22 cellular contexts compared by ENCODE assay signal in the genomic region with DNA sequence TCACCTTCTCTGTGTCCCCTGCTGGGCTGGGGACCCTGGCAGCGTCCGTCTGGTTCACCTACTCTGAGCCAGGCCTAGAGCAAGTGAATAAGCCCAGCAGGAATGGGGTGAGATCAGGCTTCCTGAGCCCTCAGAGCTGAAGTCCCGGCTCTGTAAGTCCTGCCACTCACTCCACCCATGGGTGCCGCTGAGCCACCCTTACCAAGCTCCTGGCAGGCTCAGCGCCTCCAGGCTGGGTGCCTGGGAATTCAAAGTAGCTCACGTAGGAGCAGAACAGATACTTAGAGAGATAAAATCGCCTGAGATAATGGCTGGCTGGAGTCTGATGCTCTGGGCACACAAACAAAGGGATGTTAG. TPM values are rescaled to one million over a fixed set of nuclear protein-coding genes. Genes with fewer than 3 reads are reported as not detected.
DNase-seq lines count a peak whose midpoint lies in the region; ATAC-seq and TF ChIP-seq lines count a peak whose summit lies in the region.
"Had no signal": no experiment of that assay in that cellular context is flagged by ENCODE, and none has a peak within 500 bp of the region (broad histone marks: within the 10 kb centered on the region; RNA-seq: fewer than 3 reads in every experiment).

No MANE protein-coding gene starts in this region.

- no peak overlapping the region for H3K4me3 Mint-ChIP-seq in activated T-cell treated with anti-CD3 and anti-CD28 coated beads, Interleukin-2, amount 50 U/mL, for 72 hours
- H3K4me3 Mint-ChIP-seq: CD4-positive, CD25-positive, alpha-beta regulatory T cell had no signal

- ATAC-seq in activated T-cell treated with anti-CD3 and anti-CD28 coated beads, Interleukin-2, amount 50 U/mL, for 72 hours (replicated peaks in 1 of 2): no peak
- ATAC-seq in sciatic nerve: no peak

- no peak for TF ChIP-seq POLR2A in esophagus squamous epithelium (IDR thresholded peaks at IDR 0.05)

- H2AFZ ChIP-seq in Karpas-422 (ENCODE audit: low read length): no peak overlapping the region
- H2AFZ ChIP-seq: parathyroid adenoma had no signal

- no peaks in the 10 kb centered on the region for H3K79me2 ChIP-seq in Karpas-422 (ENCODE audit: low read length)

- H3K9me3 ChIP-seq in esophagus squamous epithelium (no peaks in the 10 kb centered on the region), Karpas-422 (ENCODE audit: low read length) (no peaks in the 10 kb centered on the region)
- H3K9me3 ChIP-seq: colonic mucosa, mucosa of descending colon, SJSA1, vagina had no signal

- H3K9me2 ChIP-seq in Karpas-422 (replicated peaks; ENCODE audit: insufficient read depth, low read length): no peaks in the 10 kb centered on the region

- intact Hi-C loops in esophagus squamous epithelium (cut with DNase I): no loop called here
- intact Hi-C loops in sciatic nerve (cut with DNase I): no loop called here

- H3K4me1 ChIP-seq in esophagus squamous epithelium (peaks cover 10 to 66% (median 12%) of the 10 kb centered on the region in 3 donors), Karpas-422 (ENCODE audit: low read length) (peaks cover 11% of the 10 kb centered on the region)
- H3K4me1 ChIP-seq: SJSA1 had no signal

- TF ChIP-seq CTCF in esophagus squamous epithelium (IDR thresholded peaks at IDR 0.05): no peak

- H3K4me3 ChIP-seq in esophagus squamous epithelium: no peak overlapping the region
- no peak overlapping the region for H3K4me3 ChIP-seq in Karpas-422 (ENCODE audit: low read length)
- H3K4me3 ChIP-seq: colonic mucosa, mucosa of descending colon, SJSA1, vagina had no signal

- no peak overlapping the region for H3K9ac ChIP-seq in Karpas-422 (ENCODE audit: low read length)
- H3K9ac ChIP-seq: parathyroid adenoma had no signal

- H3K9me3 Mint-ChIP-seq in activated T-cell treated with anti-CD3 and anti-CD28 coated beads, Interleukin-2, amount 50 U/mL, for 72 hours: no peaks in the 10 kb centered on the region
- H3K9me3 Mint-ChIP-seq: CD4-positive, CD25-positive, alpha-beta regulatory T cell had no signal

- WGBS in esophagus squamous epithelium, 2 donors: 67 to 88% methylated on average over 1 to 3 of the region's 7 CpGs

- no peaks in the 10 kb centered on the region for H3K27me3 Mint-ChIP-seq in activated T-cell treated with anti-CD3 and anti-CD28 coated beads, Interleukin-2, amount 50 U/mL, for 72 hours (ENCODE audit: low read depth)
- H3K27me3 Mint-ChIP-seq: CD4-positive, CD25-positive, alpha-beta regulatory T cell had no signal

- H3K27ac Mint-ChIP-seq in activated T-cell treated with anti-CD3 and anti-CD28 coated beads, Interleukin-2, amount 50 U/mL, for 72 hours: no peak overlapping the region

- H3K27ac ChIP-seq in esophagus squamous epithelium: peak overlapping the region in 3 of 4 donors; percentile 2 to 30 (median 14)
- no peak overlapping the region for H3K27ac ChIP-seq in Karpas-422 (ENCODE audit: low read length)
- H3K27ac ChIP-seq: colonic mucosa, epithelial cell of prostate, parathyroid adenoma, SJSA1, vagina had no signal

- H4K20me1 ChIP-seq in Karpas-422 (ENCODE audit: insufficient read depth, low read depth, low read length): no peaks in the 10 kb centered on the region

- peaks cover 0 to 12% of the 10 kb centered on the region in 2 donors for H3K36me3 Mint-ChIP-seq in activated T-cell treated with anti-CD3 and anti-CD28 coated beads, Interleukin-2, amount 50 U/mL, for 72 hours (ENCODE audit: insufficient read depth in 2 of 2)

- H3K4me2 ChIP-seq in Karpas-422 (ENCODE audit: low read depth, low read length, poor library complexity, severe bottlenecking): no peak overlapping the region

- H3K36me3 ChIP-seq in esophagus squamous epithelium (peaks cover 38 to 100% (median 60%) of the 10 kb centered on the region in 3 donors), Karpas-422 (ENCODE audit: insufficient read depth, low read length) (no peaks in the 10 kb centered on the region)

- peak; percentile 11 for DNase-seq in activated T-cell treated with anti-CD3 and anti-CD28 coated beads, Interleukin-2, amount 50 U/mL, for 1 hour
- DNase-seq in activated T-cell treated with anti-CD3 and anti-CD28 coated beads, Interleukin-2, amount 50 U/mL, for 72 hours: no peak
- DNase-seq in HT-29 (ENCODE audit: low spot score): peak; percentile 14
- no peak for DNase-seq in esophagus squamous epithelium (lab: John Stamatoyannopoulos, UW)
- peak; percentile 31 for DNase-seq in sciatic nerve (ENCODE audit: low spot score)
- DNase-seq in Karpas-422: no peak
- no peak for DNase-seq in stimulated activated CD4-positive, alpha-beta T cell treated with anti-CD3 and anti-CD28 coated beads, Interleukin-12 subunit alpha, Interleukin-12 subunit beta, amount 100 ng/mL, for 4 hours
- DNase-seq in NCI-H128 (lab: John Stamatoyannopoulos, UW; ENCODE audit: unreplicated experiment): no peak
- DNase-seq: activated CD4-positive, alpha-beta T cell treated with anti-CD3 and anti-CD28 coated beads for 4 hours; CD4-positive, CD25-positive, alpha-beta regulatory T cell; colonic mucosa; NCI-H2029; NCI-H510A treated with DMSO at 0.1 percent for 48 hours; stimulated activated naive CD4-positive, alpha-beta T cell had no signal

- H3K27me3 ChIP-seq in esophagus squamous epithelium (no peaks in the 10 kb centered on the region), Karpas-422 (ENCODE audit: low read length) (no peaks in the 10 kb centered on the region)
- H3K27me3 ChIP-seq: colonic mucosa, SJSA1, vagina had no signal

- H3K4me1 Mint-ChIP-seq in activated T-cell treated with anti-CD3 and anti-CD28 coated beads, Interleukin-2, amount 50 U/mL, for 72 hours (ENCODE audit: low read depth): peaks cover 12% of the 10 kb centered on the region

RNA-seq across cellular contexts. Expression of a gene that starts 45.8 kb away (rescaled TPM):
- total RNA-seq in activated T-cell treated with anti-CD3 and anti-CD28 coated beads, Interleukin-2, amount 50 U/mL, for 72 hours: 100 to 1,000 TPM; 160 to 172 TPM
- 266 and 279 TPM in 2 replicates for total RNA-seq in HT-29 (2014; rRNA removed; shearing (Covaris generic))
- total RNA-seq in esophagus squamous epithelium: 10 to 100 TPM; 44.3 to 66.0 (median 51.9) TPM
- total RNA-seq in sciatic nerve: 127 TPM
- total RNA-seq in Karpas-422 (2014; rRNA removed; shearing (Covaris generic); ENCODE audit: low replicate concordance): 59.3 and 85.0 TPM in 2 replicates

RNA-seq across cellular contexts. Expression of a gene that starts 51.6 kb away (rescaled TPM):
- total RNA-seq in activated T-cell treated with anti-CD3 and anti-CD28 coated beads, Interleukin-2, amount 50 U/mL, for 72 hours: under 1 TPM in 1 of 2 donors, not detected in 1; 0.16 TPM
- not detected in 2 replicates for total RNA-seq in HT-29 (2014; rRNA removed; shearing (Covaris generic))
- total RNA-seq in esophagus squamous epithelium (not detected), sciatic nerve (not detected)
- not detected in 2 replicates for total RNA-seq in Karpas-422 (2014; rRNA removed; shearing (Covaris generic); ENCODE audit: low replicate concordance)
- total RNA-seq: A673; CD4-positive, CD25-positive, alpha-beta regulatory T cell; colonic mucosa; Daoy; glomerular endothelial cell; mucosa of descending colon; SJSA1; vagina had no signal

Comparison
In these comparisons a context has a peak if more than half of its experiments do, and no peak if none do; other contexts are left out.
1. DNase-seq: peak in activated T-cell treated with anti-CD3 and anti-CD28 coated beads, Interleukin-2, amount 50 U/mL, for 1 hour (single experiment), HT-29 (single experiment) and sciatic nerve (single experiment); none in activated T-cell treated with anti-CD3 and anti-CD28 coated beads, Interleukin-2, amount 50 U/mL, for 72 hours (0 of 2), esophagus squamous epithelium (single experiment), Karpas-422 (single experiment), stimulated activated CD4-positive, alpha-beta T cell treated with anti-CD3 and anti-CD28 coated beads, Interleukin-12 subunit alpha, Interleukin-12 subunit beta, amount 100 ng/mL, for 4 hours (single experiment) and NCI-H128 (single experiment).